Comparison of ENCODE assay signal across 1 cellular context in the genomic region with DNA sequence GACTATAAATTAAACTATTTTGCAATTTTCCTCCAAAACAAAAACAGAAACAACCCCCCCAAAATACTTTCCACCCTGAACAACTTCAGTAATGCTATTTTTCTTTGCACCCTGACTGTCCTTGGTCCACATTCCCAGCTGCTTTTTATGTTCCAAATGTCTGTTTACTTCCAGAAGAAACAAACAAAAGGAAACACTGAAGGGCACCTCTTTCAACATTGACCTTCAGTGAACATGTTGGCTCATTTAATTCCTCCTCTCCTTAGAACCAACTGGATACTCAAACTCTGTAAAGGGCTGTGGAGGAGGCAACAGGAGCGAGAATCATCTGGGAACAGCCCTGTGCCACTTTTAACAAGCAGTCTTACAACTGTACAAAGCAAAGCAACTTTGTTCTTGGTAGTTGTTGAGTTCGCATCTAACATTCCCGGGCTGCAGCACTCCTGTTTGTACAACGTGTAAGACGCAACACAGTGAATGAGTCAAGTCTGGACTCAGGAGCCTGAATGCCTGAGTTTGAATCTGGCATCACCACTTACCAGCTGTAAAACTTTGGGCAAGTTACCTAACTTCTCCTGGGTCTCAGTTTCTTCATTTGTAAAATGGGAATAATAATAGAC.
TF ChIP-seq lines count a peak whose summit lies in the region.

No MANE protein-coding gene starts in this region.

TF ChIP-seq in H1, 55 proteins besides CTCF, POLR2A, EP300 and RAD21:
- TF ChIP-seq HDAC2 (IDR thresholded peaks at IDR 0.05; ENCODE audit: borderline replicate concordance in 1 of 2, low read depth in 2 of 2, low read length in 2 of 2) (no peak), SP1 (IDR thresholded peaks at IDR 0.05; ENCODE audit: low read depth, low read length) (no peak), SIN3A (conservative IDR thresholded peaks at IDR 0.05 in 1 of 2, IDR thresholded peaks at IDR 0.05 in 1 of 2; ENCODE audit: low read depth in 1 of 2, low read length in 2 of 2) (no peak), ZNF274 (IDR thresholded peaks at IDR 0.05; ENCODE audit: borderline replicate concordance, extremely low read depth, low read length) (no peak), PHF8 (conservative IDR thresholded peaks at IDR 0.05; ENCODE audit: low read depth, low read length) (no peak), TCF12 (IDR thresholded peaks at IDR 0.05; ENCODE audit: low read depth, low read length) (no peak)
